ENCODE assay signal across 8 cellular contexts in the genomic region with DNA sequence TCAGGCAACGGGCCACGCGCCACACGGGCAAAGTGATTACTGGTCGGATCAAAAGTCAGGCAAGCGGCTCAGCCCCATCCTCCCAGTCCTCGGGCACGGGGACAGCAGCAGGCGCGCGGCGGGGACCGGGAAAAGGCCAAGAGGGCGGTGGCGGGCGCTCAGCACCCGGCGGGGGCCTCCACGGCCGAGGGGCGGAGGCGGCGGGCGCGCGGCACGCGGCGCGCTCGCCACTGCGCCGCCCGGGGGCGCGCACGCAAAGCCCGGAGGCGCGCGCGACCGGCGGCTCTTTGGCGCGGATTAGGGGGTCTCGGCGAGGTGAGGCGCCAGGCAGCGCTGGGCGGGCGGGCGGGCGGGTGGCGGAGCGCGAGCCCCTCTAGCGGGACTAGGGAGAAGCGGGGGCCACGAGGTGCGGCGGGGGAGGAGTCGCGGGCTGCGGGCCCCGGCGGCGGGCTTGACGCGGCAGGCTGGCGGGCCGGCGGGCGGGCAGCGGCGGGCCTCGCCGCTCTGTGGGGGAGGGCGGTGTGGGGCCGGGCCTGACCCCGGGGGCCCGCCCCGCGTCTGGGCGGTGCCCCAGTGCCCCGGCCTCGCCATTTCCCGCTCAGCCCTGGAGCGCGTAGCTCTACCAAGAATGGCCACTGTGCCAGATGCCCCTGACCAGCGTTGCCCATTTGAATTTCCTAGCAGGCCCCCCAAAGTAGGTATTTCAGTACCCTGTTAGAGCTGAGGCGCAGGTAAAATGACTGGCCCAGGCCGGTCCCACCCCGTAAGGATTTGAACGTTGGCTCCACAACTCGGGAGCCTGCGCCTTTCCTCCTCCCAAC. TPM values are rescaled to one million over a fixed set of nuclear protein-coding genes. Genes with fewer than 3 reads are reported as not detected.
DNase-seq lines count a peak whose midpoint lies in the region; ATAC-seq, FAIRE-seq and TF ChIP-seq lines count a peak whose summit lies in the region.

A gene (minus strand): TSS at position 202 of the 821 bp plus-strand sequence. CDS start 537 bp downstream, outside the sequence.
A gene with protein sequence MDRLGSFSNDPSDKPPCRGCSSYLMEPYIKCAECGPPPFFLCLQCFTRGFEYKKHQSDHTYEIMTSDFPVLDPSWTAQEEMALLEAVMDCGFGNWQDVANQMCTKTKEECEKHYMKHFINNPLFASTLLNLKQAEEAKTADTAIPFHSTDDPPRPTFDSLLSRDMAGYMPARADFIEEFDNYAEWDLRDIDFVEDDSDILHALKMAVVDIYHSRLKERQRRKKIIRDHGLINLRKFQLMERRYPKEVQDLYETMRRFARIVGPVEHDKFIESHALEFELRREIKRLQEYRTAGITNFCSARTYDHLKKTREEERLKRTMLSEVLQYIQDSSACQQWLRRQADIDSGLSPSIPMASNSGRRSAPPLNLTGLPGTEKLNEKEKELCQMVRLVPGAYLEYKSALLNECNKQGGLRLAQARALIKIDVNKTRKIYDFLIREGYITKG (plus strand): TSS at position 252 of the 821 bp plus-strand sequence. CDS start 4,480 bp downstream, outside the sequence.

- TF ChIP-seq POLR2A in erythroblast (IDR thresholded peaks at IDR 0.05; ENCODE audit: low read length): peak; percentile 82

- H3K4me1 ChIP-seq in OCI-LY7 (ENCODE audit: insufficient read depth, low read length, poor library complexity, severe bottlenecking) (peaks cover 24% of the 10 kb centered on the region), mucosa of stomach (ENCODE audit: control insufficient read depth, insufficient read depth, low read length) (peaks cover 8% of the 10 kb centered on the region)

- peak within 1 kb of the TSS; percentile 92 for H3K4me2 ChIP-seq in OCI-LY7 (ENCODE audit: low read length)

- intact Hi-C loops in OCI-LY7 (cut with micrococcal nuclease; ENCODE audit: unreplicated experiment): loop anchor here (2.0 kb wide), 2 partner anchors 48 to 82 kb away; a partner anchor contains a TSS

- no peak for FAIRE-seq in HTR-8/SVneo (lab: Jason Lieb, UNC)

- POLR2A ChIA-PET in OCI-LY7 (lab: Charles Lee): interaction anchor here (0.6 to 1.0 kb wide), 6 partner anchors 11 to 403 kb away, joined by 3 to 5 read pairs (median 4); no protein-coding TSS in a partner anchor

- H3K4me3 ChIP-seq in OCI-LY7 (ENCODE audit: low read depth, low read length, poor library complexity, severe bottlenecking): peak within 1 kb of the TSS; percentile 99
- peak within 1 kb of the TSS; percentile 86 for H3K4me3 ChIP-seq in mucosa of stomach (ENCODE audit: low read length)

- H3K9me3 ChIP-seq in OCI-LY7 (ENCODE audit: low read length): no peaks in the 10 kb centered on the region
- H3K9me3 ChIP-seq in mucosa of stomach (ENCODE audit: control insufficient read depth, low read length): no peaks in the 10 kb centered on the region

- peaks cover 40% of the 10 kb centered on the region for H3K79me2 ChIP-seq in OCI-LY7 (ENCODE audit: insufficient read depth, low read depth, low read length)

- ATAC-seq in GM21367 (IDR thresholded peaks at IDR 0.05; ENCODE audit: unreplicated experiment): peak; percentile 63

- DNase-seq in COR-L47 (lab: John Stamatoyannopoulos, UW): peak; percentile 82
- DNase-seq in HTR-8/SVneo (ENCODE audit: insufficient read length, low spot score): peak; percentile 95
- DNase-seq in OCI-LY7 (ENCODE audit: low spot score): peak; percentile 86
- peak; percentile 47 for DNase-seq in activated T-cell treated with anti-CD3 and anti-CD28 coated beads for 4 hours
- peak; percentile 89 to 91 for DNase-seq in erythroblast (lab: John Stamatoyannopoulos, UW)
- peak; percentile 83 for DNase-seq in stimulated activated CD8-positive, alpha-beta memory T cell treated with anti-CD3 and anti-CD28 coated beads, Interleukin-4, amount 100 ng/mL, for 48 hours

- H3K9me2 ChIP-seq in OCI-LY7 (ENCODE audit: insufficient read depth, low read length): no peaks in the 10 kb centered on the region

- no peaks in the 10 kb centered on the region for H3K27me3 ChIP-seq in mucosa of stomach (ENCODE audit: control insufficient read depth, insufficient read depth, low read length)

- peak within 1 kb of the TSS; percentile 84 for H3K9ac ChIP-seq in mucosa of stomach (ENCODE audit: low read length)

- 0 out of 2 replicates have a peak, but pooled peaks have one; percentile 10 for TF ChIP-seq CTCF in OCI-LY7 (conservative IDR thresholded peaks at IDR 0.05; ENCODE audit: low read length)

- BruUV-seq in OCI-LY7 (replicated peaks; lab: Mats Ljungman, UMichigan): no TSS peak

- H3K36me3 ChIP-seq in OCI-LY7 (ENCODE audit: insufficient read depth, low read length) (peaks cover 35% of the 10 kb centered on the region), mucosa of stomach (ENCODE audit: control insufficient read depth, insufficient read depth, low read length) (no peaks in the 10 kb centered on the region)

- peak within 1 kb of the TSS; percentile 92 for H2AFZ ChIP-seq in OCI-LY7 (ENCODE audit: low read length)

- CTCF ChIA-PET in OCI-LY7 (lab: Charles Lee; ENCODE audit: unreplicated experiment): no interaction called here

- H4K20me1 ChIP-seq in OCI-LY7 (ENCODE audit: insufficient read depth, low read length): no peaks in the 10 kb centered on the region

- peak within 1 kb of the TSS; percentile 70 for H3K27ac ChIP-seq in OCI-LY7 (ENCODE audit: low read depth, low read length, poor library complexity, severe bottlenecking)

RNA-seq across cellular contexts. Expression of the first gene that starts in this region (rescaled TPM):
- 32.1 and 45.4 TPM in 2 replicates for total RNA-seq in OCI-LY7 (2014; rRNA removed; shearing (Covaris generic))
- total RNA-seq in OCI-LY7 (2022): 80.5 and 98.3 TPM in 2 replicates

RNA-seq across cellular contexts. Expression of the second gene that starts in this region (rescaled TPM):
- total RNA-seq in OCI-LY7 (2014; rRNA removed; shearing (Covaris generic)): 35.8 and 53.5 TPM in 2 replicates
- 44.5 and 46.3 TPM in 2 replicates for total RNA-seq in OCI-LY7 (2022)

Comparison
In these comparisons a context has a peak if more than half of its experiments do, and no peak if none do; other contexts are left out.
1. Peak in every context shown above with its lines: DNase-seq, ATAC-seq, H3K4me3 ChIP-seq and H3K27ac ChIP-seq.